In genomic region chr3:49471856-49472495, GRCh38 we compare ENCODE assay signal across 9 cellular contexts. TPM values are rescaled to one million over a fixed set of nuclear protein-coding genes. Genes with fewer than 3 reads are reported as not detected.
A peak's percentile ranks its signal among the peaks of the same experiment; 100 is the strongest.
DNase-seq lines count a peak whose midpoint lies in the region; ATAC-seq and TF ChIP-seq lines count a peak whose summit lies in the region.
"Had no signal": no experiment of that assay in that cellular context is flagged by ENCODE, and none has a peak within 500 bp of the region (broad histone marks: within the 10 kb centered on the region; RNA-seq: fewer than 3 reads in every experiment).

No MANE protein-coding gene starts in this region.

- peak overlapping the region; percentile 60 to 95 (median 93) for H3K27ac Mint-ChIP-seq in naive thymus-derived CD4-positive, alpha-beta T cell

- no peak for TF ChIP-seq CTCF in AG09309 (IDR thresholded peaks at IDR 0.05; ENCODE audit: control insufficient read depth, insufficient read depth, low read depth, low read length, missing control alignments)
- TF ChIP-seq CTCF in MM.1S (IDR thresholded peaks at IDR 0.05; ENCODE audit: low read length): no peak

- H3K4me3 ChIP-seq in AG09309 (ENCODE audit: control insufficient read depth, low read depth, low read length) (peak overlapping the region; percentile 3; the same call in 1 of the 2 replicates), MM.1S (ENCODE audit: low read length) (0 out of 2 replicates have a peak overlapping the region, but pooled peaks have one; percentile 96)
- no peak overlapping the region for H3K4me3 ChIP-seq in effector memory CD4-positive, alpha-beta T cell (ENCODE audit: insufficient read depth, low read depth, low read length, poor library complexity, severe bottlenecking)
- no peak overlapping the region for H3K4me3 ChIP-seq in naive thymus-derived CD4-positive, alpha-beta T cell (ENCODE audit: low read length)

- ATAC-seq in naive thymus-derived CD4-positive, alpha-beta T cell: no peak
- ATAC-seq in HG02840 (IDR thresholded peaks at IDR 0.05; ENCODE audit: low FRiP score, unreplicated experiment): no peak
- ATAC-seq: foreskin keratinocyte had no signal

- 0 out of 2 replicates have a peak, but pooled peaks cover 3% of the 10 kb centered on the region for H3K36me3 ChIP-seq in MM.1S (replicated peaks; ENCODE audit: insufficient read depth, low read length)
- no peaks in the 10 kb centered on the region for H3K36me3 ChIP-seq in effector memory CD4-positive, alpha-beta T cell (ENCODE audit: control insufficient read depth, insufficient read depth, low read length)
- peaks cover 0 to under 1% (median 0%) of the 10 kb centered on the region in 3 experiments for H3K36me3 ChIP-seq in naive thymus-derived CD4-positive, alpha-beta T cell (ENCODE audit: control insufficient read depth in 2 of 3, insufficient read depth in 3 of 3, low read length in 3 of 3)

- peaks cover 14 to 33% (median 26%) of the 10 kb centered on the region in 7 donors for H3K4me1 Mint-ChIP-seq in naive thymus-derived CD4-positive, alpha-beta T cell

- no peak overlapping the region for H3K27ac ChIP-seq in MM.1S (ENCODE audit: low read length)
- peak overlapping the region; percentile 76 for H3K27ac ChIP-seq in effector memory CD4-positive, alpha-beta T cell (ENCODE audit: insufficient read depth, low read length, poor library complexity, severe bottlenecking)
- H3K27ac ChIP-seq in naive thymus-derived CD4-positive, alpha-beta T cell (ENCODE audit: low read depth, low read length): peak overlapping the region; percentile 94
- H3K27ac ChIP-seq: foreskin keratinocyte had no signal

- H3K4me1 ChIP-seq in MM.1S (ENCODE audit: low read length): peaks cover 16% of the 10 kb centered on the region
- H3K4me1 ChIP-seq in effector memory CD4-positive, alpha-beta T cell (ENCODE audit: control insufficient read depth, insufficient read depth, low read length, poor library complexity, severe bottlenecking): peaks cover 21% of the 10 kb centered on the region
- H3K4me1 ChIP-seq in naive thymus-derived CD4-positive, alpha-beta T cell (ENCODE audit: control insufficient read depth in 2 of 2, insufficient read depth in 2 of 2, low read length in 2 of 2): peaks cover 20 to 21% of the 10 kb centered on the region in 2 donors

- peak overlapping the region; percentile 51 to 97 (median 92) for H3K4me3 Mint-ChIP-seq in naive thymus-derived CD4-positive, alpha-beta T cell

- H3F3A ChIP-seq in MM.1S (ENCODE audit: insufficient read depth, low read length): peaks cover 10% of the 10 kb centered on the region

- peak overlapping the region; percentile 87; the same call in 1 of the 2 replicates for H3K9ac ChIP-seq in MM.1S (ENCODE audit: low read length)

- no peaks in the 10 kb centered on the region for H3K9me2 ChIP-seq in MM.1S (replicated peaks; ENCODE audit: insufficient read depth, low read length)

- H3K9me3 ChIP-seq in MM.1S (replicated peaks; ENCODE audit: insufficient read depth, low read length): no peaks in the 10 kb centered on the region
- H3K9me3 ChIP-seq in effector memory CD4-positive, alpha-beta T cell (ENCODE audit: control insufficient read depth, low read length): no peaks in the 10 kb centered on the region
- H3K9me3 ChIP-seq in naive thymus-derived CD4-positive, alpha-beta T cell (ENCODE audit: control insufficient read depth in 2 of 3, low read length in 3 of 3): no peaks in the 10 kb centered on the region

- peaks cover 55% of the 10 kb centered on the region for H3K79me2 ChIP-seq in MM.1S (ENCODE audit: low read length)

- CTCF ChIA-PET in naive thymus-derived CD4-positive, alpha-beta T cell (lab: Charles Lee): interaction anchor here (1.1 to 1.4 kb wide), 2 partner anchors 60 to 132 kb away, joined by 3 read pairs; partner anchors contain the start of genes RHOA and TCTA

- no peaks in the 10 kb centered on the region for H3K27me3 Mint-ChIP-seq in naive thymus-derived CD4-positive, alpha-beta T cell

- no peak overlapping the region for H2AFZ ChIP-seq in MM.1S (ENCODE audit: low read length)

- intact Hi-C loops in naive thymus-derived CD4-positive, alpha-beta T cell (cut with micrococcal nuclease): loop anchor here (2.0 to 10.0 kb wide), 6 partner anchors 451 to 1385 kb away; partner anchors contain the start of genes ARIH2 (in 1 of the 2), CDC25A (in 1 of the 2), NCKIPSD (in 1 of the 2) and SLC25A20 (in 1 of the 2)

- H3K27me3 ChIP-seq in MM.1S (replicated peaks; ENCODE audit: insufficient read depth, low read length): no peaks in the 10 kb centered on the region
- no peaks in the 10 kb centered on the region for H3K27me3 ChIP-seq in effector memory CD4-positive, alpha-beta T cell (replicated peaks; ENCODE audit: control insufficient read depth, insufficient read depth, low read length, poor library complexity, severe bottlenecking)
- no peaks in the 10 kb centered on the region for H3K27me3 ChIP-seq in naive thymus-derived CD4-positive, alpha-beta T cell (ENCODE audit: control insufficient read depth in 2 of 2, insufficient read depth in 2 of 2, low read length in 2 of 2)
- H3K27me3 ChIP-seq: foreskin keratinocyte had no signal

- no peaks in the 10 kb centered on the region for H4K20me1 ChIP-seq in MM.1S (ENCODE audit: insufficient read depth, low read length)

- DNase-seq in AG09309 (ENCODE audit: low read depth): no peak
- no peak for DNase-seq in MM.1S
- no peak for DNase-seq in effector memory CD4-positive, alpha-beta T cell
- no peak for DNase-seq in naive thymus-derived CD4-positive, alpha-beta T cell
- no peak for DNase-seq in NCI-H510A (lab: John Stamatoyannopoulos, UW)
- no peak for DNase-seq in SIG-M5 (lab: John Stamatoyannopoulos, UW)
- no peak for DNase-seq in ecto neural progenitor cell (ENCODE audit: low spot score)
- DNase-seq: foreskin keratinocyte had no signal

- H3K9me3 Mint-ChIP-seq in naive thymus-derived CD4-positive, alpha-beta T cell: no peaks in the 10 kb centered on the region

- H3K4me2 ChIP-seq in MM.1S (ENCODE audit: low read depth, low read length): peak overlapping the region; percentile 86; the same call in 1 of the 2 replicates

- peaks cover 0 to 14% (median 0%) of the 10 kb centered on the region in 5 donors for H3K36me3 Mint-ChIP-seq in naive thymus-derived CD4-positive, alpha-beta T cell

- POLR2A ChIA-PET in naive thymus-derived CD4-positive, alpha-beta T cell (lab: Charles Lee): interaction anchor here (1.5 to 3.5 kb wide), 2 partner anchors 68 to 132 kb away, joined by 4 to 33 read pairs; partner anchors contain the start of gene USP4

RNA-seq across cellular contexts. Expression of gene DAG1, which starts 1.9 kb away (rescaled TPM):
- total RNA-seq in naive thymus-derived CD4-positive, alpha-beta T cell: 10 to 100 TPM; 12.0 to 22.3 (median 20.1) TPM
- polyA plus RNA-seq in naive thymus-derived CD4-positive, alpha-beta T cell: 1 to 10 TPM; 5.4 to 5.7 TPM

RNA-seq across cellular contexts. Expression of gene NICN1, which starts 42.9 kb away (rescaled TPM):
- total RNA-seq in naive thymus-derived CD4-positive, alpha-beta T cell: 10 to 100 TPM; 21.6 to 23.9 (median 22.5) TPM
- 1 to 10 TPM; 7.9 to 8.3 TPM for polyA plus RNA-seq in naive thymus-derived CD4-positive, alpha-beta T cell

RNA-seq across cellular contexts. Expression of gene AMT, which starts 49.7 kb away (rescaled TPM):
- total RNA-seq in naive thymus-derived CD4-positive, alpha-beta T cell: 10 to 100 TPM in 3 of 5 experiments, 1 to 10 TPM in 2; 7.9 to 13.9 (median 10.7) TPM
- 1 to 10 TPM; 1.7 to 2.2 TPM for polyA plus RNA-seq in naive thymus-derived CD4-positive, alpha-beta T cell

RNA-seq across cellular contexts. Expression of gene TCTA, which starts 59.8 kb away (rescaled TPM):
- 10 to 100 TPM; 24.9 to 34.5 (median 28.5) TPM for total RNA-seq in naive thymus-derived CD4-positive, alpha-beta T cell
- polyA plus RNA-seq in naive thymus-derived CD4-positive, alpha-beta T cell: 10 to 100 TPM; 42.2 to 48.3 TPM

Comparison
In these comparisons a context has a peak if more than half of its experiments do, and no peak if none do; other contexts are left out.
1. H3K4me3 ChIP-seq: peak in AG09309 (single experiment) and MM.1S (single experiment); none in effector memory CD4-positive, alpha-beta T cell (single experiment) and naive thymus-derived CD4-positive, alpha-beta T cell (single experiment).